ENCODE assay signal across 21 cellular contexts in the genomic region with DNA sequence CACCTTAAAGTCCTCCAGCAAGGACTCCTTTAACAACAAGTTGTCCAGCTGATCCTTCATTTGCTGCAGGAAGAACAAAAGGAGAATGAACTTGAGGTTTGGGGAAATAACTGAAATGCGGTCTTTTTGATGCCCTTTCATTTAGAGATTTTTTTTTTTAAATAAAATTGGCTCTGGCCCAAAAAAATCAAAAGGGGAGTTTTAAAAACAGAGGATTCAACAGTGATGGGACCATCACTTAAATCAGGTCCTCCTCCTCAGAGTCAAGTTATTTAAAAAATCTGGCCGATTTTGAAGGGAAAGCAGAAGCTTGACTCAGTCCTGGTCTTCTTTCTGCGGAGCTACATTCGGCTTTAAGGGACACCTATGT. TPM values are rescaled to one million over a fixed set of nuclear protein-coding genes. Genes with fewer than 3 reads are reported as not detected.
DNase-seq lines count a peak whose midpoint lies in the region; ATAC-seq and TF ChIP-seq lines count a peak whose summit lies in the region.
"Had no signal": no experiment of that assay in that cellular context is flagged by ENCODE, and none has a peak within 500 bp of the region (broad histone marks: within the 10 kb centered on the region; RNA-seq: fewer than 3 reads in every experiment).

No MANE protein-coding gene starts in this region.

- H3K36me3 ChIP-seq in sigmoid colon, result no peaks in the 10 kb centered on the region
- H3K36me3 ChIP-seq: colonic mucosa, MG63, right lobe of liver, tibial nerve, WERI-Rb-1 had no signal

- peaks cover 66% of the 10 kb centered on the region for H3K4me1 Mint-ChIP-seq in CD4-positive, alpha-beta T cell (ENCODE audit: low read depth)
- peaks cover 51% of the 10 kb centered on the region for H3K4me1 Mint-ChIP-seq in activated T-helper 17 cell treated with anti-CD3 and anti-CD28 coated beads, Interleukin-2, amount 50 U/mL, for 72 hours

- no peaks in the 10 kb centered on the region for H3K27me3 ChIP-seq in CD4-positive, alpha-beta T cell (ENCODE audit: control insufficient read depth, insufficient read depth, low read length)
- H3K27me3 ChIP-seq in sigmoid colon, result peaks cover 0 to 4% (median 0%) of the 10 kb centered on the region in 3 donors
- H3K27me3 ChIP-seq: colonic mucosa, right lobe of liver had no signal

- no peak for TF ChIP-seq CTCF in CD4-positive, alpha-beta T cell (IDR thresholded peaks at IDR 0.05)
- no peak for TF ChIP-seq CTCF in sigmoid colon (IDR thresholded peaks at IDR 0.05)

- no peaks in the 10 kb centered on the region for H3K9me3 ChIP-seq in CD4-positive, alpha-beta T cell (ENCODE audit: control insufficient read depth, low read length)
- H3K9me3 ChIP-seq in sigmoid colon, result no peaks in the 10 kb centered on the region
- H3K9me3 ChIP-seq: colonic mucosa, MG63, right lobe of liver, tibial nerve had no signal

- peak overlapping the region; percentile 69 for H3K27ac Mint-ChIP-seq in CD4-positive, alpha-beta T cell
- H3K27ac Mint-ChIP-seq in activated T-helper 17 cell treated with anti-CD3 and anti-CD28 coated beads, Interleukin-2, amount 50 U/mL, for 72 hours, result no peak overlapping the region

- no peak for ATAC-seq in CD4-positive, alpha-beta T cell (ENCODE audit: poor library complexity)
- no peak for ATAC-seq in activated T-helper 17 cell treated with anti-CD3 and anti-CD28 coated beads, Interleukin-2, amount 50 U/mL, for 72 hours (replicated peaks)
- no peak for ATAC-seq in GM19455 (IDR thresholded peaks at IDR 0.05; ENCODE audit: unreplicated experiment)

- CTCF ChIA-PET in CD4-positive, alpha-beta T cell (lab: Charles Lee), result interaction anchor here (0.5 to 7.9 kb wide), 6 partner anchors 14 to 226 kb away, joined by 3 to 57 read pairs (median 4); no protein-coding TSS in a partner anchor

- no peak overlapping the region for H3K27ac ChIP-seq in CD4-positive, alpha-beta T cell (ENCODE audit: low read depth, low read length)
- peak overlapping the region in 3 of 4 donors; percentile 15 to 49 (median 40) for H3K27ac ChIP-seq in sigmoid colon
- H3K27ac ChIP-seq: right lobe of liver, WERI-Rb-1 had no signal

- TF ChIP-seq EP300 in sigmoid colon (IDR thresholded peaks at IDR 0.05), result no peak

- intact Hi-C loops in CD4-positive, alpha-beta T cell (cut with DNase I, micrococcal nuclease), result loop anchor here (2.0 to 5.0 kb wide), 3 partner anchors 13 to 34 kb away; no protein-coding TSS in a partner anchor
- intact Hi-C loops in sigmoid colon (cut with DNase I), result no loop called here

- peak overlapping the region; percentile 34; the same call in 1 of the 2 replicates for H3K4me3 ChIP-seq in GM08714 (ENCODE audit: low read length)
- peak overlapping the region in 1 of 4 donors; percentile 12 for H3K4me3 ChIP-seq in sigmoid colon
- H3K4me3 ChIP-seq: colonic mucosa, MG63, right lobe of liver had no signal

- no peak for TF ChIP-seq POLR2A in sigmoid colon (IDR thresholded peaks at IDR 0.05)

- no peaks in the 10 kb centered on the region for H3K36me3 Mint-ChIP-seq in CD4-positive, alpha-beta T cell (ENCODE audit: low read depth)
- no peaks in the 10 kb centered on the region for H3K36me3 Mint-ChIP-seq in activated T-helper 17 cell treated with anti-CD3 and anti-CD28 coated beads, Interleukin-2, amount 50 U/mL, for 72 hours (ENCODE audit: low read depth)

- POLR2A ChIA-PET in CD4-positive, alpha-beta T cell (lab: Charles Lee), result interaction anchor here (1.2 to 5.3 kb wide), 8 partner anchors 13 to 151 kb away, joined by 3 to 41 read pairs (median 10); partner anchors contain the start of gene FCMR

- no peak overlapping the region for H3K4me3 Mint-ChIP-seq in CD4-positive, alpha-beta T cell
- peak overlapping the region; percentile 40 for H3K4me3 Mint-ChIP-seq in activated T-helper 17 cell treated with anti-CD3 and anti-CD28 coated beads, Interleukin-2, amount 50 U/mL, for 72 hours

- H3K27me3 Mint-ChIP-seq in CD4-positive, alpha-beta T cell, result no peaks in the 10 kb centered on the region
- peaks cover 10% of the 10 kb centered on the region for H3K27me3 Mint-ChIP-seq in activated T-helper 17 cell treated with anti-CD3 and anti-CD28 coated beads, Interleukin-2, amount 50 U/mL, for 72 hours

- H3K4me1 ChIP-seq in sigmoid colon, result no peaks in the 10 kb centered on the region
- H3K4me1 ChIP-seq: colonic mucosa, right lobe of liver had no signal

- 57 to 66% methylated on average over 4 of the region's 4 CpGs for WGBS in sigmoid colon, 2 donors

- H3K9me3 Mint-ChIP-seq in CD4-positive, alpha-beta T cell, result no peaks in the 10 kb centered on the region
- H3K9me3 Mint-ChIP-seq in activated T-helper 17 cell treated with anti-CD3 and anti-CD28 coated beads, Interleukin-2, amount 50 U/mL, for 72 hours, result no peaks in the 10 kb centered on the region

- no peak for DNase-seq in CD4-positive, alpha-beta T cell
- DNase-seq in sigmoid colon (no peak), H4 (ENCODE audit: low spot score) (no peak), NOMO-1 treated with dmso at 0.1 percent for 144 hours (lab: John Stamatoyannopoulos, UW; ENCODE audit: unreplicated experiment) (no peak)
- DNase-seq: activated CD8-positive, alpha-beta memory T cell treated with anti-CD3 and anti-CD28 coated beads for 24 hours; colonic mucosa; foreskin melanocyte; kidney glomerular epithelial cell; MG63; NCI-H187 treated with DMSO at 0.1 percent for 48 hours; right lobe of liver; stimulated activated CD4-positive, alpha-beta T cell treated with anti-CD3 and anti-CD28 coated beads, Interleukin-2, amount 100 ng/mL, for 48 hours; WERI-Rb-1 had no signal

RNA-seq across cellular contexts. Expression of gene IL19, which starts 0.8 kb away (rescaled TPM):
- total RNA-seq in CD4-positive, alpha-beta T cell, result not detected
- not detected for total RNA-seq in activated T-helper 17 cell treated with anti-CD3 and anti-CD28 coated beads, Interleukin-2, amount 50 U/mL, for 72 hours
- not detected for total RNA-seq in sigmoid colon
- polyA plus RNA-seq in sigmoid colon, result under 1 TPM in 1 of 3 donors, not detected in 2; 0.10 TPM
- not detected in 2 replicates for total RNA-seq in H4 (2014; rRNA removed; shearing (Covaris generic))
- total RNA-seq: endothelial cell of umbilical vein, HT-29, NCI-H460, right lobe of liver, tibial nerve had no signal
- polyA plus RNA-seq: BJ, endothelial cell of umbilical vein had no signal

RNA-seq across cellular contexts. Expression of gene IL10, which starts 1.0 kb away (rescaled TPM):
- under 1 TPM; 0.27 to 0.87 TPM for total RNA-seq in CD4-positive, alpha-beta T cell
- 1 to 10 TPM; 1.8 to 3.2 TPM for total RNA-seq in activated T-helper 17 cell treated with anti-CD3 and anti-CD28 coated beads, Interleukin-2, amount 50 U/mL, for 72 hours
- total RNA-seq in sigmoid colon, result 10 to 100 TPM in 2 of 4 donors, 1 to 10 TPM in 2; 1.7 to 11.1 (median 8.2) TPM
- 10 to 100 TPM in 1 of 3 donors, 1 to 10 TPM in 2; 1.6 to 16.8 (median 2.8) TPM for polyA plus RNA-seq in sigmoid colon
- total RNA-seq in H4 (2014; rRNA removed; shearing (Covaris generic)), result not detected in 2 replicates
- total RNA-seq: endothelial cell of umbilical vein, HT-29, NCI-H460 had no signal
- polyA plus RNA-seq: BJ, endothelial cell of umbilical vein had no signal
